Comparison of ENCODE assay signal across 1 cellular context in genomic region chr12:6745751-6746525, GRCh38.
TF ChIP-seq lines count a peak whose summit lies in the region.

No MANE protein-coding gene starts in this region.

TF ChIP-seq in SK-N-SH treated with all-trans-retinoic acid at 6 μM for 48 hours, 23 proteins besides CTCF, POLR2A, EP300 and RAD21 (continued from another document):
- TF ChIP-seq POU6F1 (CRISPR knock-in tag; IDR thresholded peaks at IDR 0.05; ENCODE audit: borderline replicate concordance, low read depth) (no peak), PPARA (CRISPR knock-in tag; IDR thresholded peaks at IDR 0.05; ENCODE audit: borderline replicate concordance) (no peak)
TF ChIP-seq in SK-N-SH treated with all-trans-retinoic acid at 6 μM for 48 hours: peak in this region for 0.
